ENCODE assay signal across 12 cellular contexts in genomic region chr20:1332749-1333300, GRCh38. TPM values are rescaled to one million over a fixed set of nuclear protein-coding genes. Genes with fewer than 3 reads are reported as not detected.
DNase-seq lines count a peak whose midpoint lies in the region; ATAC-seq and TF ChIP-seq lines count a peak whose summit lies in the region.
"Had no signal": no experiment of that assay in that cellular context is flagged by ENCODE, and none has a peak within 500 bp of the region (broad histone marks: within the 10 kb centered on the region; RNA-seq: fewer than 3 reads in every experiment).

No MANE protein-coding gene starts in this region.

- in situ Hi-C loops in transverse colon (cut with MboI; ENCODE audit: low pct_ligation_motif_present in 1 of 4, low pct_unique_long_range_greater_than_20kb in 1 of 4, low sequenced_read_pairs in 3 of 4), result loop anchor here in 1 of 4 donors (10.0 kb wide), 1 partner anchor 52 kb away; no protein-coding TSS in a partner anchor

- no peaks in the 10 kb centered on the region for H3K27me3 Mint-ChIP-seq in activated naive CD8-positive, alpha-beta T cell treated with anti-CD3 and anti-CD28 coated beads, Interleukin-2, amount 50 U/mL, for 24 hours

- WGBS in transverse colon (ENCODE audit: low coverage in 1 of 2), 2 donors, result 100% methylated on average over 1 to 2 of the region's 2 CpGs

- H3K4me1 ChIP-seq in right atrium auricular region (peaks cover 0 to 67% of the 10 kb centered on the region in 2 donors), lower lobe of right lung (peaks cover 78% of the 10 kb centered on the region), transverse colon (peaks cover 31 to 46% (median 33%) of the 10 kb centered on the region in 4 donors)

- H3K27ac ChIP-seq in right atrium auricular region (no peak overlapping the region), lower lobe of right lung (peak overlapping the region; percentile 61), transverse colon (no peak overlapping the region)
- H3K27ac ChIP-seq: Peyer's patch had no signal

- H3K27me3 ChIP-seq in right atrium auricular region (no peaks in the 10 kb centered on the region), lower lobe of right lung (ENCODE audit: low read depth) (no peaks in the 10 kb centered on the region), transverse colon (no peaks in the 10 kb centered on the region)
- H3K27me3 ChIP-seq: Peyer's patch, uterus had no signal

- peaks cover 25% of the 10 kb centered on the region for H3K36me3 Mint-ChIP-seq in activated naive CD8-positive, alpha-beta T cell treated with anti-CD3 and anti-CD28 coated beads, Interleukin-2, amount 50 U/mL, for 24 hours (ENCODE audit: low read depth)

- H3K36me3 ChIP-seq in right atrium auricular region, result no peaks in the 10 kb centered on the region
- no peaks in the 10 kb centered on the region for H3K36me3 ChIP-seq in lower lobe of right lung
- H3K36me3 ChIP-seq in transverse colon, result no peaks in the 10 kb centered on the region
- H3K36me3 ChIP-seq: Peyer's patch, uterus had no signal

- DNase-seq in right atrium auricular region (ENCODE audit: low spot score), result peak; percentile 44
- no peak for DNase-seq in left ventricle myocardium superior
- DNase-seq in activated naive CD8-positive, alpha-beta T cell treated with anti-CD3 and anti-CD28 coated beads, Interleukin-2, amount 50 U/mL, for 24 hours, result no peak
- DNase-seq in lower lobe of right lung, result no peak
- DNase-seq in NCI-H187 treated with DMSO at 0.1 percent for 48 hours (lab: John Stamatoyannopoulos, UW), result no peak
- DNase-seq in NCI-H774 (lab: John Stamatoyannopoulos, UW), result no peak
- DNase-seq in transverse colon, result no peak
- DNase-seq: AML-193, uterus had no signal

- no peaks in the 10 kb centered on the region for H3K9me3 Mint-ChIP-seq in activated naive CD8-positive, alpha-beta T cell treated with anti-CD3 and anti-CD28 coated beads, Interleukin-2, amount 50 U/mL, for 24 hours

- no peak for TF ChIP-seq CTCF in right atrium auricular region (IDR thresholded peaks at IDR 0.05)
- TF ChIP-seq CTCF in lower lobe of right lung (IDR thresholded peaks at IDR 0.05), result no peak
- TF ChIP-seq CTCF in transverse colon (IDR thresholded peaks at IDR 0.05), result no peak

- TF ChIP-seq POLR2A in GM18505 (IDR thresholded peaks at IDR 0.05; ENCODE audit: borderline replicate concordance, extremely low read depth, insufficient read depth, insufficient read length) (no peak), transverse colon (IDR thresholded peaks at IDR 0.05) (no peak)

- ATAC-seq in left ventricle myocardium superior (no peak), lower lobe of right lung (no peak), GM18505 (IDR thresholded peaks at IDR 0.05; ENCODE audit: unreplicated experiment) (no peak)
- no peak for ATAC-seq in activated naive CD8-positive, alpha-beta T cell treated with anti-CD3 and anti-CD28 coated beads, Interleukin-2, amount 50 U/mL, for 24 hours

- no peaks in the 10 kb centered on the region for H3K9me3 ChIP-seq in right atrium auricular region
- H3K9me3 ChIP-seq in lower lobe of right lung, result no peaks in the 10 kb centered on the region
- no peaks in the 10 kb centered on the region for H3K9me3 ChIP-seq in transverse colon
- H3K9me3 ChIP-seq: Peyer's patch, uterus had no signal

- peak overlapping the region; percentile 63 for H3K27ac Mint-ChIP-seq in activated naive CD8-positive, alpha-beta T cell treated with anti-CD3 and anti-CD28 coated beads, Interleukin-2, amount 50 U/mL, for 24 hours

- no peak overlapping the region for H3K4me3 Mint-ChIP-seq in activated naive CD8-positive, alpha-beta T cell treated with anti-CD3 and anti-CD28 coated beads, Interleukin-2, amount 50 U/mL, for 24 hours

- no peak overlapping the region for H3K4me3 ChIP-seq in right atrium auricular region
- no peak overlapping the region for H3K4me3 ChIP-seq in lower lobe of right lung
- no peak overlapping the region for H3K4me3 ChIP-seq in transverse colon
- H3K4me3 ChIP-seq: Peyer's patch, skin epidermis, uterus had no signal

- intact Hi-C loops in left ventricle myocardium superior (cut with micrococcal nuclease), result no loop called here
- intact Hi-C loops in lower lobe of right lung (cut with DNase I), result no loop called here
- intact Hi-C loops in transverse colon (cut with DNase I; ENCODE audit: low total_unique reads), result no loop called here

- TF ChIP-seq EP300 in transverse colon (IDR thresholded peaks at IDR 0.05; ENCODE audit: low read depth), result no peak

- H3K4me1 Mint-ChIP-seq in activated naive CD8-positive, alpha-beta T cell treated with anti-CD3 and anti-CD28 coated beads, Interleukin-2, amount 50 U/mL, for 24 hours, result peaks cover 66% of the 10 kb centered on the region

RNA-seq across cellular contexts. Expression of gene SDCBP2, which starts 3.9 kb away (rescaled TPM):
- total RNA-seq in right atrium auricular region, result 1 to 10 TPM; 2.9 to 3.9 TPM
- 1.5 TPM for total RNA-seq in left ventricle myocardium superior
- 10.8 TPM for total RNA-seq in lower lobe of right lung
- 100 to 1,000 TPM; 132 to 427 (median 300) TPM for total RNA-seq in transverse colon

Comparison
In these comparisons a context has a peak if more than half of its experiments do, and no peak if none do; other contexts are left out.
1. RNA of gene SDCBP2, which starts 3.9 kb away (total RNA-seq): 132 to 427 TPM in transverse colon; 10.8 TPM in lower lobe of right lung (single experiment), 2.9 to 3.9 TPM in right atrium auricular region and 1.5 TPM in left ventricle myocardium superior (single experiment); every median in the first group is over 10 times any median in the second.